28 cellular contexts compared by ENCODE assay signal in genomic region chr4:125529071-125529470, GRCh38.
"Had no signal": no experiment of that assay in that cellular context is flagged by ENCODE, and none has a peak within 500 bp of the region (broad histone marks: within the 10 kb centered on the region; RNA-seq: fewer than 3 reads in every experiment).

No MANE protein-coding gene starts in this region.

- H3K36me3 ChIP-seq: ascending aorta, esophagus muscularis mucosa, left ventricle myocardium inferior, neural progenitor cell, thoracic aorta had no signal

- H3K9ac ChIP-seq: neural progenitor cell had no signal

- H3K36me3 Mint-ChIP-seq: activated naive CD4-positive, alpha-beta T cell treated with anti-CD3 and anti-CD28 coated beads, Interleukin-2, amount 10 ng/mL, durations not matched to agents 7 days and 5 days; activated naive CD8-positive, alpha-beta T cell treated with anti-CD3 and anti-CD28 coated beads, Interleukin-2, amount 10 ng/mL, durations not matched to agents 7 days and 5 days; brain; natural killer cell; stimulated activated effector memory CD8-positive, alpha-beta T cell treated with anti-CD3 and anti-CD28 coated beads, Interleukin-12 subunit alpha, Interleukin-12 subunit beta, amount 100 ng/mL, for 72 hours; WTC11 had no signal

- H3K27ac Mint-ChIP-seq: activated CD4-positive, alpha-beta memory T cell treated with anti-CD3 and anti-CD28 coated beads, Interleukin-2, amount 10 ng/mL, durations not matched to agents 7 days and 5 days; activated CD4-positive, alpha-beta T cell treated with anti-CD3 and anti-CD28 coated beads, Interleukin-2, amount 10 ng/mL, durations not matched to agents 7 days and 5 days; activated naive CD4-positive, alpha-beta T cell treated with anti-CD3 and anti-CD28 coated beads, Interleukin-2, amount 10 ng/mL, durations not matched to agents 7 days and 5 days; activated naive CD8-positive, alpha-beta T cell treated with anti-CD3 and anti-CD28 coated beads, Interleukin-2, amount 10 ng/mL, durations not matched to agents 7 days and 5 days; activated T-cell treated with anti-CD3 and anti-CD28 coated beads, Interleukin-2, amount 50 U/mL, for 24 hours; endodermal cell; natural killer cell; neural progenitor cell; stimulated activated effector memory CD8-positive, alpha-beta T cell treated with anti-CD3 and anti-CD28 coated beads, Interleukin-12 subunit alpha, Interleukin-12 subunit beta, amount 100 ng/mL, for 72 hours; stimulated activated naive CD8-positive, alpha-beta T cell treated with anti-CD3 and anti-CD28 coated beads, Interleukin-15, Interleukin-2, amounts not matched to agents 100 ng/mL and 50 ng/mL, for 24 hours; WTC11 had no signal

- H3K4me1 Mint-ChIP-seq: activated CD4-positive, alpha-beta memory T cell treated with anti-CD3 and anti-CD28 coated beads, Interleukin-2, amount 10 ng/mL, durations not matched to agents 7 days and 5 days; activated CD4-positive, alpha-beta T cell treated with anti-CD3 and anti-CD28 coated beads, Interleukin-2, amount 10 ng/mL, durations not matched to agents 7 days and 5 days; activated naive CD4-positive, alpha-beta T cell treated with anti-CD3 and anti-CD28 coated beads, Interleukin-2, amount 10 ng/mL, durations not matched to agents 7 days and 5 days; activated naive CD8-positive, alpha-beta T cell treated with anti-CD3 and anti-CD28 coated beads, Interleukin-2, amount 10 ng/mL, durations not matched to agents 7 days and 5 days; endodermal cell; stimulated activated effector memory CD8-positive, alpha-beta T cell treated with anti-CD3 and anti-CD28 coated beads, Interleukin-12 subunit alpha, Interleukin-12 subunit beta, amount 100 ng/mL, for 72 hours; WTC11 had no signal

- DNase-seq: activated CD4-positive, alpha-beta memory T cell treated with anti-CD3 and anti-CD28 coated beads, Interleukin-2, amount 10 ng/mL, durations not matched to agents 7 days and 5 days; activated CD4-positive, alpha-beta T cell treated with anti-CD3 and anti-CD28 coated beads for 1 hour; activated CD4-positive, alpha-beta T cell treated with anti-CD3 and anti-CD28 coated beads, Interleukin-2, amount 10 ng/mL, durations not matched to agents 7 days and 5 days; activated CD8-positive, alpha-beta memory T cell treated with anti-CD3 and anti-CD28 coated beads, Interleukin-2, amount 50 U/mL, for 48 hours; activated gamma-delta T cell; activated naive CD4-positive, alpha-beta T cell treated with anti-CD3 and anti-CD28 coated beads, Interleukin-2, amount 10 ng/mL, durations not matched to agents 7 days and 5 days; activated naive CD8-positive, alpha-beta T cell treated with anti-CD3 and anti-CD28 coated beads, Interleukin-2, amount 10 ng/mL, durations not matched to agents 7 days and 5 days; activated T-cell treated with anti-CD3 and anti-CD28 coated beads, Interleukin-2, amount 50 U/mL, for 24 hours; cortex of kidney; endodermal cell; glutamatergic neuron; left ventricle myocardium inferior; mesendoderm; natural killer cell; posterior cingulate gyrus; right cardiac atrium; stimulated activated CD4-positive, alpha-beta T cell treated with anti-CD3 and anti-CD28 coated beads, Interleukin-2, amount 100 ng/mL, for 48 hours; T-helper 2 cell; trophoblast cell had no signal

- H3K9me3 ChIP-seq: ascending aorta, esophagus muscularis mucosa, thoracic aorta had no signal

- H3K4me3 Mint-ChIP-seq: activated CD4-positive, alpha-beta memory T cell treated with anti-CD3 and anti-CD28 coated beads, Interleukin-2, amount 10 ng/mL, durations not matched to agents 7 days and 5 days; activated CD4-positive, alpha-beta T cell treated with anti-CD3 and anti-CD28 coated beads, Interleukin-2, amount 10 ng/mL, durations not matched to agents 7 days and 5 days; activated naive CD4-positive, alpha-beta T cell treated with anti-CD3 and anti-CD28 coated beads, Interleukin-2, amount 10 ng/mL, durations not matched to agents 7 days and 5 days; activated naive CD8-positive, alpha-beta T cell treated with anti-CD3 and anti-CD28 coated beads, Interleukin-2, amount 10 ng/mL, durations not matched to agents 7 days and 5 days; activated T-cell treated with anti-CD3 and anti-CD28 coated beads, Interleukin-2, amount 50 U/mL, for 24 hours; brain; endodermal cell; natural killer cell; neural progenitor cell; stimulated activated effector memory CD8-positive, alpha-beta T cell treated with anti-CD3 and anti-CD28 coated beads, Interleukin-12 subunit alpha, Interleukin-12 subunit beta, amount 100 ng/mL, for 72 hours; stimulated activated naive CD8-positive, alpha-beta T cell treated with anti-CD3 and anti-CD28 coated beads, Interleukin-15, Interleukin-2, amounts not matched to agents 100 ng/mL and 50 ng/mL, for 24 hours; WTC11 had no signal

- H3K4me3 ChIP-seq: ascending aorta, esophagus muscularis mucosa, left ventricle myocardium inferior, lung, neural progenitor cell, thoracic aorta had no signal

- H3K27ac ChIP-seq: ascending aorta, esophagus muscularis mucosa, left ventricle myocardium inferior, neural progenitor cell, thoracic aorta had no signal

- H3K4me2 ChIP-seq: neural progenitor cell had no signal

- H2AFZ ChIP-seq: neural progenitor cell had no signal

- H3K27me3 Mint-ChIP-seq: activated CD4-positive, alpha-beta memory T cell treated with anti-CD3 and anti-CD28 coated beads, Interleukin-2, amount 10 ng/mL, durations not matched to agents 7 days and 5 days; activated CD4-positive, alpha-beta T cell treated with anti-CD3 and anti-CD28 coated beads, Interleukin-2, amount 10 ng/mL, durations not matched to agents 7 days and 5 days; activated naive CD4-positive, alpha-beta T cell treated with anti-CD3 and anti-CD28 coated beads, Interleukin-2, amount 10 ng/mL, durations not matched to agents 7 days and 5 days; activated naive CD8-positive, alpha-beta T cell treated with anti-CD3 and anti-CD28 coated beads, Interleukin-2, amount 10 ng/mL, durations not matched to agents 7 days and 5 days; activated T-cell treated with anti-CD3 and anti-CD28 coated beads, Interleukin-2, amount 50 U/mL, for 24 hours; stimulated activated naive CD8-positive, alpha-beta T cell treated with anti-CD3 and anti-CD28 coated beads, Interleukin-15, Interleukin-2, amounts not matched to agents 100 ng/mL and 50 ng/mL, for 24 hours had no signal

- H3K4me1 ChIP-seq: ascending aorta, esophagus muscularis mucosa, left ventricle myocardium inferior had no signal

- H3K9me3 Mint-ChIP-seq: activated CD4-positive, alpha-beta T cell treated with anti-CD3 and anti-CD28 coated beads, Interleukin-2, amount 10 ng/mL, durations not matched to agents 7 days and 5 days; activated naive CD4-positive, alpha-beta T cell treated with anti-CD3 and anti-CD28 coated beads, Interleukin-2, amount 10 ng/mL, durations not matched to agents 7 days and 5 days; endodermal cell; natural killer cell had no signal

- H3K27me3 ChIP-seq: ascending aorta, esophagus muscularis mucosa, neural progenitor cell had no signal

- ATAC-seq: natural killer cell; right cardiac atrium; stimulated activated effector memory CD8-positive, alpha-beta T cell treated with anti-CD3 and anti-CD28 coated beads, Interleukin-12 subunit alpha, Interleukin-12 subunit beta, amount 100 ng/mL, for 72 hours; WTC11 had no signal
